ENCODE assay signal across 19 cellular contexts in the genomic region with DNA sequence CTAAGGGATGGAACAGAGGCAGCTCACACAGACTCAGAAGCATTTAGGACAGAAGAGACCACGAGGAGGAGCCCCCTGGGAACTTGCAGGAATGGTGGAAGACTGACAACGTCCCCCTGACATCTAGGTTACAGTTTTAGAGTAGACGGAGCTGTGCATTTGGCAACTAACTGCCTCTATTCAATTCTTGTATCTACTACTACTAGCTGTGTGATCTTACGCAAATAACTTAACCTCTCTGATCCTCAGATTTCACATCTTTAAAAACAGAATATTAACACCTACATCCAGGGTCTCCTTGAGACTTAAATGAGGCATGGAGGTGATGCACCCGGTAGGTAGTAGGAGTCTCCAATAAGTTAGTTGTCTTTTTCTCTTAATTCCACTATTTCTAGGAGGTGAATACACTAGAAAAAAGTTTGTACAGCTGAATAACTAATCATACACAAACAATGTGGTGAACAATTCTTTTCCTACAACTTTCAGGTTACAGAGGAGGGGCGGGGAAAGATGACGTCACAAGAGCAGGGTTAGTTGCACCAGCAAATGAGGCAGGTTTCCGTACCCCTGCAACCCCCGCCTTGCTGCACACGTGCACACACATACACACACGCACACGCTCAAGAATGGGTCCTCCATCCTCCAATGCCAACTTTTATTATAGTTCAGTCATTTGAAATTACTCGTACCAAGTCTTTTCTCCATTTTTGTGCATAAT.
DNase-seq lines count a peak whose midpoint lies in the region; ATAC-seq and TF ChIP-seq lines count a peak whose summit lies in the region.
"Had no signal": no experiment of that assay in that cellular context is flagged by ENCODE, and none has a peak within 500 bp of the region (broad histone marks: within the 10 kb centered on the region; RNA-seq: fewer than 3 reads in every experiment).

No MANE protein-coding gene starts in this region.

- in situ Hi-C loops in Panc1 (cut with HindIII; ENCODE audit: low pct_unique_long_range_greater_than_20kb, low sequenced_read_pairs), result no loop called here

- ATAC-seq in Panc1 (no peak), HG03457 (IDR thresholded peaks at IDR 0.05; ENCODE audit: unreplicated experiment) (no peak), HG02973 (IDR thresholded peaks at IDR 0.05; ENCODE audit: unreplicated experiment) (no peak), HG03095 (IDR thresholded peaks at IDR 0.05; ENCODE audit: unreplicated experiment) (no peak)

- H3K4me3 Mint-ChIP-seq in activated naive CD4-positive, alpha-beta T cell treated with anti-CD3 and anti-CD28 coated beads for 36 hours, result peak overlapping the region; percentile 52
- no peak overlapping the region for H3K4me3 Mint-ChIP-seq in brain
- peak overlapping the region; percentile 60 for H3K4me3 Mint-ChIP-seq in stimulated activated naive CD8-positive, alpha-beta T cell treated with anti-CD3 and anti-CD28 coated beads, Interleukin-15, Interleukin-2, amounts not matched to agents 100 ng/mL and 50 ng/mL, for 24 hours
- H3K4me3 Mint-ChIP-seq: mesothelial cell of epicardium had no signal

- H3K27ac ChIP-seq in Panc1 (ENCODE audit: low read length), result peak overlapping the region; percentile 100
- H3K27ac ChIP-seq: coronary artery, Peyer's patch, spleen, transverse colon had no signal

- H3K27ac Mint-ChIP-seq in activated naive CD4-positive, alpha-beta T cell treated with anti-CD3 and anti-CD28 coated beads for 36 hours, result peak overlapping the region; percentile 87
- H3K27ac Mint-ChIP-seq in brain, result peak overlapping the region in 3 of 5 experiments; percentile 87 to 94 (median 90)
- H3K27ac Mint-ChIP-seq in stimulated activated naive CD8-positive, alpha-beta T cell treated with anti-CD3 and anti-CD28 coated beads, Interleukin-15, Interleukin-2, amounts not matched to agents 100 ng/mL and 50 ng/mL, for 24 hours, result peak overlapping the region; percentile 89
- H3K27ac Mint-ChIP-seq: mesothelial cell of epicardium had no signal

- TF ChIP-seq CTCF in Panc1 (IDR thresholded peaks at IDR 0.05) (no peak), brain (conservative IDR thresholded peaks at IDR 0.05) (no peak)

- CTCF ChIA-PET in activated naive CD4-positive, alpha-beta T cell treated with anti-CD3 and anti-CD28 coated beads for 36 hours (lab: Charles Lee), result interaction anchor here (0.8 to 3.5 kb wide), 5 partner anchors 22 to 85 kb away, joined by 3 to 18 read pairs (median 3); no protein-coding TSS in a partner anchor
- CTCF ChIA-PET in Panc1 (lab: Charles Lee), result no interaction called here

- peaks cover 47% of the 10 kb centered on the region for H3K4me1 ChIP-seq in Panc1 (ENCODE audit: control insufficient read depth, insufficient read depth, low read length)
- H3K4me1 ChIP-seq: Peyer's patch had no signal

- no TSS peak for BruUV-seq in Panc1 (replicated peaks; lab: Mats Ljungman, UMichigan)

- intact Hi-C loops in activated naive CD4-positive, alpha-beta T cell treated with anti-CD3 and anti-CD28 coated beads for 36 hours (cut with micrococcal nuclease), result loop anchor here (1.0 to 2.0 kb wide), 2 partner anchors 82 to 115 kb away; no protein-coding TSS in a partner anchor
- intact Hi-C loops in Panc1 (cut with micrococcal nuclease; ENCODE audit: unreplicated experiment), result no loop called here

- H3K36me3 Mint-ChIP-seq in activated naive CD4-positive, alpha-beta T cell treated with anti-CD3 and anti-CD28 coated beads for 36 hours (ENCODE audit: low read depth), result peaks cover 1% of the 10 kb centered on the region
- H3K36me3 Mint-ChIP-seq in brain, result no peaks in the 10 kb centered on the region
- no peaks in the 10 kb centered on the region for H3K36me3 Mint-ChIP-seq in stimulated activated naive CD8-positive, alpha-beta T cell treated with anti-CD3 and anti-CD28 coated beads, Interleukin-15, Interleukin-2, amounts not matched to agents 100 ng/mL and 50 ng/mL, for 24 hours (ENCODE audit: low read depth)
- H3K36me3 Mint-ChIP-seq: mesothelial cell of epicardium had no signal

- H3K4me3 ChIP-seq in Panc1 (ENCODE audit: low read depth in 2 of 2, low read length in 2 of 2), result no peak overlapping the region
- H3K4me3 ChIP-seq: coronary artery, Peyer's patch, spleen, transverse colon had no signal

- peaks cover 69% of the 10 kb centered on the region for H3K4me1 Mint-ChIP-seq in activated naive CD4-positive, alpha-beta T cell treated with anti-CD3 and anti-CD28 coated beads for 36 hours (ENCODE audit: low read depth)
- peaks cover 69% of the 10 kb centered on the region for H3K4me1 Mint-ChIP-seq in brain
- peaks cover 71% of the 10 kb centered on the region for H3K4me1 Mint-ChIP-seq in stimulated activated naive CD8-positive, alpha-beta T cell treated with anti-CD3 and anti-CD28 coated beads, Interleukin-15, Interleukin-2, amounts not matched to agents 100 ng/mL and 50 ng/mL, for 24 hours (ENCODE audit: low read depth)

- H3K9me3 Mint-ChIP-seq in activated naive CD4-positive, alpha-beta T cell treated with anti-CD3 and anti-CD28 coated beads for 36 hours, result no peaks in the 10 kb centered on the region
- H3K9me3 Mint-ChIP-seq in brain, result peaks cover 0 to 12% (median 6%) of the 10 kb centered on the region in 5 experiments
- H3K9me3 Mint-ChIP-seq in stimulated activated naive CD8-positive, alpha-beta T cell treated with anti-CD3 and anti-CD28 coated beads, Interleukin-15, Interleukin-2, amounts not matched to agents 100 ng/mL and 50 ng/mL, for 24 hours, result no peaks in the 10 kb centered on the region
- H3K9me3 Mint-ChIP-seq: mesothelial cell of epicardium had no signal

- H3K27me3 ChIP-seq in Panc1 (ENCODE audit: control insufficient read depth, insufficient read depth, low read length), result no peaks in the 10 kb centered on the region
- H3K27me3 ChIP-seq: Peyer's patch, transverse colon had no signal

- POLR2A ChIA-PET in Panc1 (lab: Charles Lee), result interaction anchor here (0.6 kb wide), 1 partner anchor 20 kb away, joined by 3 read pairs; no protein-coding TSS in a partner anchor

- H3K27me3 Mint-ChIP-seq in activated naive CD4-positive, alpha-beta T cell treated with anti-CD3 and anti-CD28 coated beads for 36 hours (ENCODE audit: low read depth), result no peaks in the 10 kb centered on the region
- H3K27me3 Mint-ChIP-seq in brain, result peaks cover 8% of the 10 kb centered on the region
- H3K27me3 Mint-ChIP-seq in stimulated activated naive CD8-positive, alpha-beta T cell treated with anti-CD3 and anti-CD28 coated beads, Interleukin-15, Interleukin-2, amounts not matched to agents 100 ng/mL and 50 ng/mL, for 24 hours, result no peaks in the 10 kb centered on the region

- no peaks in the 10 kb centered on the region for H3K9me3 ChIP-seq in Panc1 (ENCODE audit: control insufficient read depth, insufficient read depth, low read depth, low read length)
- H3K9me3 ChIP-seq: Peyer's patch, SK-N-SH, spleen, transverse colon had no signal

- H3K36me3 ChIP-seq in Panc1 (ENCODE audit: control insufficient read depth, insufficient read depth, low read length), result no peaks in the 10 kb centered on the region
- H3K36me3 ChIP-seq: Peyer's patch, spleen, transverse colon had no signal

- peak; percentile 53 for DNase-seq in activated naive CD4-positive, alpha-beta T cell treated with anti-CD3 and anti-CD28 coated beads for 36 hours
- no peak for DNase-seq in activated naive CD4-positive, alpha-beta T cell treated with Interleukin-2 at 50 U/mL for 16 hours
- DNase-seq in Panc1 (ENCODE audit: low read depth, low spot score), result no peak
- DNase-seq: activated CD8-positive, alpha-beta memory T cell treated with anti-CD3 and anti-CD28 coated beads for 24 hours; activated effector memory CD4-positive, alpha-beta T cell treated with Interleukin-2 at 50 U/mL for 16 hours; DMS79 treated with DMSO at 0.1 percent for 48 hours; NCI-H187; NCI-H345; Peyer's patch; SK-N-SH; transverse colon had no signal

Comparison
In these comparisons a context has a peak if more than half of its experiments do, and no peak if none do; other contexts are left out.
1. H3K4me3 Mint-ChIP-seq: peak in activated naive CD4-positive, alpha-beta T cell treated with anti-CD3 and anti-CD28 coated beads for 36 hours (single experiment) and stimulated activated naive CD8-positive, alpha-beta T cell treated with anti-CD3 and anti-CD28 coated beads, Interleukin-15, Interleukin-2, amounts not matched to agents 100 ng/mL and 50 ng/mL, for 24 hours (single experiment); none in brain (0 of 5).
2. Peak in every context shown above with its lines, with median percentiles within 50 percentile points of each other: H3K27ac Mint-ChIP-seq.